Comparison of ENCODE assay signal across 19 cellular contexts in the genomic region with DNA sequence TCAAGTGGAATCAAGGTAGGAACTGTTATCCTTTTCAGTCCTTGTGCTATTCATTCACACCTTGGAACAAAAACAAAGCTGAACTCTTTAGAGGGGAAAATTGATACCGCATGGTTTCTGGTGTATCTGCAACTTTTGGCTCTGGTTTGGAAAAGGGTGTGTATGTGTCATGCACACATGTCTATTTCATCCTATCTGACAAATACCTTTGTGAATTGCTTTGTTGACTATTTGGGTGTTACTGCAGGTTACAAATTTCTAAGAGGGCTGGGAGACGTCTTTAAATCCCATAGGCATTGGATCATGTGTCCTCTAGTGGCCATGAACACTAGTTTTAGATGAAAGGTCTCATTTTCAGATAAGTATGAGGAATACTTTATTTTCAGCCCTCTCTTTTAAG. TPM values are rescaled to one million over a fixed set of nuclear protein-coding genes. Genes with fewer than 3 reads are reported as not detected.
"Had no signal": no experiment of that assay in that cellular context is flagged by ENCODE, and none has a peak within 500 bp of the region (broad histone marks: within the 10 kb centered on the region; RNA-seq: fewer than 3 reads in every experiment).

No MANE protein-coding gene starts in this region.

- H3K36me3 Mint-ChIP-seq: activated naive CD8-positive, alpha-beta T cell treated with anti-CD3 and anti-CD28 coated beads for 36 hours; mesothelial cell of epicardium; naive B cell; neural progenitor cell had no signal

- H3K36me3 ChIP-seq: lower lobe of right lung, neural progenitor cell had no signal

- FAIRE-seq: small intestine had no signal

- DNase-seq: activated CD4-positive, alpha-beta T cell treated with anti-CD3 and anti-CD28 coated beads, Interleukin-2, amount 10 ng/mL, durations not matched to agents 7 days and 5 days; activated CD8-positive, alpha-beta memory T cell treated with anti-CD3 and anti-CD28 coated beads for 24 hours; activated naive CD8-positive, alpha-beta T cell treated with anti-CD3 and anti-CD28 coated beads for 36 hours; dorsolateral prefrontal cortex; kidney glomerular epithelial cell; lower lobe of right lung; naive B cell; retina; stimulated activated CD4-positive, alpha-beta T cell treated with anti-CD3 and anti-CD28 coated beads, Interleukin-4, amount 100 ng/mL, for 4 hours; stimulated activated CD8-positive, alpha-beta memory T cell treated with anti-CD3 and anti-CD28 coated beads, Interleukin-4, amount 100 ng/mL, for 48 hours; stimulated activated naive CD4-positive, alpha-beta T cell treated with Interleukin-2 at 50 U/mL for 16 hours; T-helper 9 cell; trophoblast cell had no signal

- H3K9me3 Mint-ChIP-seq: activated CD4-positive, alpha-beta T cell treated with anti-CD3 and anti-CD28 coated beads, Interleukin-2, amount 10 ng/mL, durations not matched to agents 7 days and 5 days; activated naive CD8-positive, alpha-beta T cell treated with anti-CD3 and anti-CD28 coated beads for 36 hours; activated T-helper 1 cell treated with anti-CD3 and anti-CD28 coated beads, Interleukin-12 subunit alpha, Interleukin-12 subunit beta, Interleukin-2, Interleukin-4 antibody, amounts not matched to agents 30 ng/mL and 10 ng/mL and 1 ng/mL, durations not matched to agents 14 hours and 24 hours and 36 hours; mesothelial cell of epicardium; neural progenitor cell had no signal

- H3K4me3 Mint-ChIP-seq: activated CD4-positive, alpha-beta T cell treated with anti-CD3 and anti-CD28 coated beads, Interleukin-2, amount 10 ng/mL, durations not matched to agents 7 days and 5 days; activated naive CD8-positive, alpha-beta T cell treated with anti-CD3 and anti-CD28 coated beads for 36 hours; activated T-helper 1 cell treated with anti-CD3 and anti-CD28 coated beads, Interleukin-12 subunit alpha, Interleukin-12 subunit beta, Interleukin-2, Interleukin-4 antibody, amounts not matched to agents 30 ng/mL and 10 ng/mL and 1 ng/mL, durations not matched to agents 14 hours and 24 hours and 36 hours; mesothelial cell of epicardium; naive B cell; neural progenitor cell had no signal

- H3K4me1 Mint-ChIP-seq: activated naive CD8-positive, alpha-beta T cell treated with anti-CD3 and anti-CD28 coated beads for 36 hours; naive B cell had no signal

- ATAC-seq: lower lobe of right lung had no signal

- H3K9me3 ChIP-seq: lower lobe of right lung had no signal

- H3K4me1 ChIP-seq: lower lobe of right lung, neural progenitor cell had no signal

- H3K27ac ChIP-seq: dorsolateral prefrontal cortex, lower lobe of right lung, neural progenitor cell had no signal

- H3K27ac Mint-ChIP-seq: activated CD4-positive, alpha-beta T cell treated with anti-CD3 and anti-CD28 coated beads, Interleukin-2, amount 10 ng/mL, durations not matched to agents 7 days and 5 days; activated naive CD8-positive, alpha-beta T cell treated with anti-CD3 and anti-CD28 coated beads for 36 hours; activated T-helper 1 cell treated with anti-CD3 and anti-CD28 coated beads, Interleukin-12 subunit alpha, Interleukin-12 subunit beta, Interleukin-2, Interleukin-4 antibody, amounts not matched to agents 30 ng/mL and 10 ng/mL and 1 ng/mL, durations not matched to agents 14 hours and 24 hours and 36 hours; mesothelial cell of epicardium; naive B cell; neural progenitor cell had no signal

- H3K9ac ChIP-seq: neural progenitor cell had no signal

- H3K27me3 ChIP-seq: neural progenitor cell had no signal

- H3K27me3 Mint-ChIP-seq: activated CD4-positive, alpha-beta T cell treated with anti-CD3 and anti-CD28 coated beads, Interleukin-2, amount 10 ng/mL, durations not matched to agents 7 days and 5 days; activated naive CD8-positive, alpha-beta T cell treated with anti-CD3 and anti-CD28 coated beads for 36 hours had no signal

- H3K4me3 ChIP-seq: dorsolateral prefrontal cortex, lower lobe of right lung, neural progenitor cell had no signal

RNA-seq across cellular contexts. Expression of a gene that starts 59.9 kb away (rescaled TPM):
- total RNA-seq: activated CD4-positive, alpha-beta T cell treated with anti-CD3 and anti-CD28 coated beads, Interleukin-2, amount 10 ng/mL, durations not matched to agents 7 days and 5 days; activated naive CD8-positive, alpha-beta T cell treated with anti-CD3 and anti-CD28 coated beads for 36 hours; glomerular endothelial cell; lower lobe of right lung; mesothelial cell of epicardium had no signal
- polyA plus RNA-seq: esophagus, small intestine had no signal
